In the genomic region with DNA sequence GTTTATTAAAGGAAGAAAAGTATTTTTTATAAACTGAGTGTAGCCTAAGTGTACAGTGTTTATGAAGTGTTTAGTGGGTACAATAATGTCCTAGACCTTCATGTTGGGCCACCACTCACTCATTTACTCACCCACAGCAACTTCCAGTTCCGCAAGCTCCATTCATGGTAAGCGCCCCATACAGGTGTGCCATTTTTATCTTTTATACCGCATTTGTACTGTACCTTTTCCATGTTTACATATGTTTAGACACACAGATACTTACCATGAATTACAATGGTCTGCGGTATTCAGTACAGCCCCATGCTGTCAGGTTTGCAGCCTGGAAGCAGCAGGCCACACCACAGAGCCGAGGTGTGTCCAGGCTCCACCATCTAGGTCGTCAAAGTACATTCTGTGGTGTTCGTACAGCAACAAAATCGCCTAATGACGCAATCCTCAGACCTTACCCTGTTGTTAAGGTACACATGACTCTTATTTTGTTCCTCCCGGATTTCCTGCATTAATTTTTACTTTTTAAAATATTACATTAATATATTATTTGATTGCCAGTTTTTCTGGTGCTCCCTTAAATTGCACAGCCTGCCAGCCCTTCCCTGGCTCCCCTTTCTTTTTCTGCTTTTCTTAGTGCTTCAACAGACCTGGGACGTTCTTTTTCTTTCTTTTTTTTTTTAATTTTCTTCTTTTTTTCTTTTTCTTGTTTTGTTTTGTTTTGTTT, we compare ENCODE assay signal across 6 cellular contexts. TPM values are rescaled to one million over a fixed set of nuclear protein-coding genes. Genes with fewer than 3 reads are reported as not detected.
A peak's percentile ranks its signal among the peaks of the same experiment; 100 is the strongest.
DNase-seq lines count a peak whose midpoint lies in the region; TF ChIP-seq lines count a peak whose summit lies in the region.

No MANE protein-coding gene starts in this region.

- H3K4me3 Mint-ChIP-seq in progenitor cell of endocrine pancreas (ENCODE audit: low read depth): peak overlapping the region; percentile 98

- H3K4me1 ChIP-seq in colonic mucosa: no peaks in the 10 kb centered on the region

- no peaks in the 10 kb centered on the region for H3K9me3 Mint-ChIP-seq in progenitor cell of endocrine pancreas (ENCODE audit: low read depth)

- peak overlapping the region; percentile 99 for H3K27ac Mint-ChIP-seq in progenitor cell of endocrine pancreas

- intact Hi-C loops in colonic mucosa (cut with DNase I): loop anchor here (5.0 kb wide), 1 partner anchor 80 kb away; no protein-coding TSS in a partner anchor

- H3K9ac ChIP-seq in colonic mucosa (ENCODE audit: low read depth in 2 of 2, low read length in 2 of 2): peak overlapping the region in 1 of 2 donors; percentile 66

- peaks cover 5% of the 10 kb centered on the region for H3K36me3 ChIP-seq in colonic mucosa

- no peak for TF ChIP-seq CTCF in colonic mucosa (IDR thresholded peaks at IDR 0.05)
- no peak for TF ChIP-seq CTCF in progenitor cell of endocrine pancreas (IDR thresholded peaks at IDR 0.05; ENCODE audit: unreplicated experiment)
- TF ChIP-seq CTCF in GM10266 (IDR thresholded peaks at IDR 0.05; ENCODE audit: control insufficient read depth, insufficient read depth, low read depth, missing control alignments): no peak

- H3K9me3 ChIP-seq in colonic mucosa: no peaks in the 10 kb centered on the region

- H3K27ac ChIP-seq in colonic mucosa: peak overlapping the region; percentile 83

- H3K27me3 ChIP-seq in colonic mucosa: no peaks in the 10 kb centered on the region

- peaks cover 16% of the 10 kb centered on the region for H3K4me1 Mint-ChIP-seq in progenitor cell of endocrine pancreas (ENCODE audit: low read depth)

- peak overlapping the region; percentile 68 for H3K4me3 ChIP-seq in colonic mucosa

- H3K27me3 Mint-ChIP-seq in progenitor cell of endocrine pancreas: no peaks in the 10 kb centered on the region

- H3K36me3 Mint-ChIP-seq in progenitor cell of endocrine pancreas (ENCODE audit: insufficient read depth): peaks cover 5% of the 10 kb centered on the region

- DNase-seq in DMS53 treated with DMSO at 0.1 percent for 48 hours (lab: John Stamatoyannopoulos, UW; ENCODE audit: unreplicated experiment) (peak; percentile 7), NCI-H2227 (lab: John Stamatoyannopoulos, UW; ENCODE audit: unreplicated experiment) (peak; percentile 36), colonic mucosa (peak; percentile 41), progenitor cell of endocrine pancreas (ENCODE audit: low spot score, unreplicated experiment) (no peak), GM10266 (ENCODE audit: extremely low spot score) (no peak), putamen (ENCODE audit: low spot score) (no peak)

RNA-seq across cellular contexts. Expression of a gene that starts 0.9 kb away (rescaled TPM):
- 100 to 1,000 TPM in 1 of 2 donors, 10 to 100 TPM in 1; 76.7 to 130 TPM for total RNA-seq in colonic mucosa
- 129 and 132 TPM in 2 replicates for total RNA-seq in progenitor cell of endocrine pancreas

RNA-seq across cellular contexts. Expression of a gene that starts 26.6 kb away (rescaled TPM):
- under 1 TPM; 0.58 to 0.94 TPM for total RNA-seq in colonic mucosa
- 3.1 and 3.9 TPM in 2 replicates for total RNA-seq in progenitor cell of endocrine pancreas

RNA-seq across cellular contexts. Expression of a gene that starts 29.1 kb away (rescaled TPM):
- total RNA-seq in colonic mucosa (not detected), progenitor cell of endocrine pancreas (0.16 and 0.36 TPM in 2 replicates)

RNA-seq across cellular contexts. Expression of a gene that starts 35.3 kb away (rescaled TPM):
- 10 to 100 TPM; 32.3 to 38.1 TPM for total RNA-seq in colonic mucosa
- total RNA-seq in progenitor cell of endocrine pancreas: 52.3 and 52.8 TPM in 2 replicates

RNA-seq across cellular contexts. Expression of a gene that starts 39.2 kb away (rescaled TPM):
- under 1 TPM; 0.62 to 0.66 TPM for total RNA-seq in colonic mucosa
- total RNA-seq in progenitor cell of endocrine pancreas: 2.4 and 3.7 TPM in 2 replicates

Comparison
In these comparisons a context has a peak if more than half of its experiments do, and no peak if none do; other contexts are left out.
1. DNase-seq: peak in DMS53 treated with DMSO at 0.1 percent for 48 hours (single experiment), NCI-H2227 (single experiment) and colonic mucosa (single experiment); none in progenitor cell of endocrine pancreas (single experiment), GM10266 (single experiment) and putamen (single experiment).